In genomic region chr4:140427104-140427918, GRCh38 we compare ENCODE assay signal across 7 cellular contexts. TPM values are rescaled to one million over a fixed set of nuclear protein-coding genes. Genes with fewer than 3 reads are reported as not detected.
DNase-seq lines count a peak whose midpoint lies in the region; ATAC-seq, FAIRE-seq and TF ChIP-seq lines count a peak whose summit lies in the region.

TSS of gene CLGN (minus strand) at chr4:140427648. CDS start at chr4:140413078, 14,570 bp downstream.

- no peaks in the 10 kb centered on the region for H3K27me3 ChIP-seq in bronchial epithelial cell (ENCODE audit: control insufficient read depth, insufficient read depth, low read length)
- H3K27me3 ChIP-seq in skeletal muscle tissue (ENCODE audit: control insufficient read depth in 3 of 3, insufficient read depth in 3 of 3, low read length in 3 of 3): peaks cover 0 to 15% (median 0%) of the 10 kb centered on the region in 3 donors

- no peak for FAIRE-seq in bronchial epithelial cell (lab: Jason Lieb, UNC)

- H3K36me3 ChIP-seq in bronchial epithelial cell (ENCODE audit: control insufficient read depth, insufficient read depth, low read length) (no peaks in the 10 kb centered on the region), skeletal muscle tissue (ENCODE audit: control insufficient read depth in 3 of 3, insufficient read depth in 3 of 3, low read length in 3 of 3) (no peaks in the 10 kb centered on the region)

- H3K9ac ChIP-seq in skeletal muscle tissue (ENCODE audit: low read depth in 1 of 3, low read length in 3 of 3): peak within 1 kb of the TSS; percentile 43 to 77 (median 61)

- H3K4me3 ChIP-seq in bronchial epithelial cell (ENCODE audit: low read depth, low read length) (peak within 1 kb of the TSS; percentile 53), skeletal muscle tissue (ENCODE audit: low read length in 3 of 3) (peak within 1 kb of the TSS; percentile 80 to 94 (median 87))

- peaks cover 11 to 21% (median 11%) of the 10 kb centered on the region in 3 donors for H3K27me3 Mint-ChIP-seq in immature natural killer cell (ENCODE audit: low read depth in 3 of 3)

- peak within 1 kb of the TSS; percentile 56 to 82 (median 67) for H3K4me3 Mint-ChIP-seq in immature natural killer cell

- H3K9me3 ChIP-seq in skeletal muscle tissue (ENCODE audit: control insufficient read depth in 3 of 3, low read length in 3 of 3): no peaks in the 10 kb centered on the region

- peaks cover 7 to 16% of the 10 kb centered on the region in 2 donors for H3K4me1 Mint-ChIP-seq in immature natural killer cell

- H3K9me3 Mint-ChIP-seq in immature natural killer cell: peaks cover 0 to 3% (median 0%) of the 10 kb centered on the region in 6 donors

- peaks cover 3 to 11% (median 5%) of the 10 kb centered on the region in 3 donors for H3K4me1 ChIP-seq in skeletal muscle tissue (ENCODE audit: control insufficient read depth in 3 of 3, insufficient read depth in 3 of 3, low read length in 3 of 3)

- peak; percentile 42 for TF ChIP-seq CTCF in bronchial epithelial cell (IDR thresholded peaks at IDR 0.05; ENCODE audit: insufficient read depth, low read length, severe bottlenecking)

- DNase-seq in NCI-H1436 treated with DMSO at 0.1 percent for 48 hours (lab: John Stamatoyannopoulos, UW) (peak; percentile 34), T1000 (lab: John Stamatoyannopoulos, UW) (peak; percentile 46), bronchial epithelial cell (ENCODE audit: low read depth) (no peak), immature natural killer cell (peak; percentile 2 to 24 (median 2))

- ATAC-seq in GM18502 (IDR thresholded peaks at IDR 0.05; ENCODE audit: poor library complexity, unreplicated experiment): peak; percentile 90
- ATAC-seq in HG02884 (IDR thresholded peaks at IDR 0.05; ENCODE audit: unreplicated experiment): peak; percentile 83

- H3K27ac Mint-ChIP-seq in immature natural killer cell: no peak within 1 kb of the TSS

- no peak within 1 kb of the TSS for H3K27ac ChIP-seq in skeletal muscle tissue (ENCODE audit: low read depth, low read length)

- no peaks in the 10 kb centered on the region for H3K36me3 Mint-ChIP-seq in immature natural killer cell

RNA-seq across cellular contexts. Expression of gene CLGN, which starts in this region (rescaled TPM):
- total RNA-seq in bronchial epithelial cell: 53.1 and 78.5 TPM in 2 replicates
- polyA plus RNA-seq in immature natural killer cell: not detected
- total RNA-seq in skeletal muscle tissue: 1.0 TPM

Comparison
In these comparisons a context has a peak if more than half of its experiments do, and no peak if none do; other contexts are left out.
1. RNA of gene CLGN (total RNA-seq): 53.1 to 78.5 TPM in bronchial epithelial cell; 1.0 TPM in skeletal muscle tissue (single experiment); every median in the first group is over 10 times any median in the second.
2. Peak in DNase-seq in immature natural killer cell; RNA of the gene not detected or under 1 TPM.